1 cellular context compared by ENCODE assay signal in the genomic region with DNA sequence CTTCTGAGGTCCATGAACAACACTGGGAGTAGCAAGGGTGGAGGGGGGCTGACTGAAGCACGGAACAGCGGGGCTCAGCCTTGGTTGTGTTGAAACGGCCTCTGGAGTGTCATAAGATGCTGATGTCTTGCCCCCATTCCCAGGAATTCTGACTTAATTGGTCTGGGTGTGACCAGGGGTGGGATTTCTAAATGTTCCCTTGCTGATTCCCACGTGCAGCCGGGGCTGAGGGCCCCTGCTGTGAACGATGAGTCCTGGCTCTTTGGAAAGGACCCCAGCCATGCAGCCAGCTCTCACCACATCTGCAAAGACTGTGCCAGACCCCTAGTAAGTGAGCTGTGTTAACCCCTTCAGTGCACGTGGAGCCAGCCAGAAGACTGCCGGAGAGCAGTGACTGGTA.
TF ChIP-seq lines count a peak whose summit lies in the region.

No MANE protein-coding gene starts in this region.

TF ChIP-seq in GM23338, 12 proteins besides CTCF, POLR2A, EP300 and RAD21 (continued from another document):
- TF ChIP-seq, protein P1, sequence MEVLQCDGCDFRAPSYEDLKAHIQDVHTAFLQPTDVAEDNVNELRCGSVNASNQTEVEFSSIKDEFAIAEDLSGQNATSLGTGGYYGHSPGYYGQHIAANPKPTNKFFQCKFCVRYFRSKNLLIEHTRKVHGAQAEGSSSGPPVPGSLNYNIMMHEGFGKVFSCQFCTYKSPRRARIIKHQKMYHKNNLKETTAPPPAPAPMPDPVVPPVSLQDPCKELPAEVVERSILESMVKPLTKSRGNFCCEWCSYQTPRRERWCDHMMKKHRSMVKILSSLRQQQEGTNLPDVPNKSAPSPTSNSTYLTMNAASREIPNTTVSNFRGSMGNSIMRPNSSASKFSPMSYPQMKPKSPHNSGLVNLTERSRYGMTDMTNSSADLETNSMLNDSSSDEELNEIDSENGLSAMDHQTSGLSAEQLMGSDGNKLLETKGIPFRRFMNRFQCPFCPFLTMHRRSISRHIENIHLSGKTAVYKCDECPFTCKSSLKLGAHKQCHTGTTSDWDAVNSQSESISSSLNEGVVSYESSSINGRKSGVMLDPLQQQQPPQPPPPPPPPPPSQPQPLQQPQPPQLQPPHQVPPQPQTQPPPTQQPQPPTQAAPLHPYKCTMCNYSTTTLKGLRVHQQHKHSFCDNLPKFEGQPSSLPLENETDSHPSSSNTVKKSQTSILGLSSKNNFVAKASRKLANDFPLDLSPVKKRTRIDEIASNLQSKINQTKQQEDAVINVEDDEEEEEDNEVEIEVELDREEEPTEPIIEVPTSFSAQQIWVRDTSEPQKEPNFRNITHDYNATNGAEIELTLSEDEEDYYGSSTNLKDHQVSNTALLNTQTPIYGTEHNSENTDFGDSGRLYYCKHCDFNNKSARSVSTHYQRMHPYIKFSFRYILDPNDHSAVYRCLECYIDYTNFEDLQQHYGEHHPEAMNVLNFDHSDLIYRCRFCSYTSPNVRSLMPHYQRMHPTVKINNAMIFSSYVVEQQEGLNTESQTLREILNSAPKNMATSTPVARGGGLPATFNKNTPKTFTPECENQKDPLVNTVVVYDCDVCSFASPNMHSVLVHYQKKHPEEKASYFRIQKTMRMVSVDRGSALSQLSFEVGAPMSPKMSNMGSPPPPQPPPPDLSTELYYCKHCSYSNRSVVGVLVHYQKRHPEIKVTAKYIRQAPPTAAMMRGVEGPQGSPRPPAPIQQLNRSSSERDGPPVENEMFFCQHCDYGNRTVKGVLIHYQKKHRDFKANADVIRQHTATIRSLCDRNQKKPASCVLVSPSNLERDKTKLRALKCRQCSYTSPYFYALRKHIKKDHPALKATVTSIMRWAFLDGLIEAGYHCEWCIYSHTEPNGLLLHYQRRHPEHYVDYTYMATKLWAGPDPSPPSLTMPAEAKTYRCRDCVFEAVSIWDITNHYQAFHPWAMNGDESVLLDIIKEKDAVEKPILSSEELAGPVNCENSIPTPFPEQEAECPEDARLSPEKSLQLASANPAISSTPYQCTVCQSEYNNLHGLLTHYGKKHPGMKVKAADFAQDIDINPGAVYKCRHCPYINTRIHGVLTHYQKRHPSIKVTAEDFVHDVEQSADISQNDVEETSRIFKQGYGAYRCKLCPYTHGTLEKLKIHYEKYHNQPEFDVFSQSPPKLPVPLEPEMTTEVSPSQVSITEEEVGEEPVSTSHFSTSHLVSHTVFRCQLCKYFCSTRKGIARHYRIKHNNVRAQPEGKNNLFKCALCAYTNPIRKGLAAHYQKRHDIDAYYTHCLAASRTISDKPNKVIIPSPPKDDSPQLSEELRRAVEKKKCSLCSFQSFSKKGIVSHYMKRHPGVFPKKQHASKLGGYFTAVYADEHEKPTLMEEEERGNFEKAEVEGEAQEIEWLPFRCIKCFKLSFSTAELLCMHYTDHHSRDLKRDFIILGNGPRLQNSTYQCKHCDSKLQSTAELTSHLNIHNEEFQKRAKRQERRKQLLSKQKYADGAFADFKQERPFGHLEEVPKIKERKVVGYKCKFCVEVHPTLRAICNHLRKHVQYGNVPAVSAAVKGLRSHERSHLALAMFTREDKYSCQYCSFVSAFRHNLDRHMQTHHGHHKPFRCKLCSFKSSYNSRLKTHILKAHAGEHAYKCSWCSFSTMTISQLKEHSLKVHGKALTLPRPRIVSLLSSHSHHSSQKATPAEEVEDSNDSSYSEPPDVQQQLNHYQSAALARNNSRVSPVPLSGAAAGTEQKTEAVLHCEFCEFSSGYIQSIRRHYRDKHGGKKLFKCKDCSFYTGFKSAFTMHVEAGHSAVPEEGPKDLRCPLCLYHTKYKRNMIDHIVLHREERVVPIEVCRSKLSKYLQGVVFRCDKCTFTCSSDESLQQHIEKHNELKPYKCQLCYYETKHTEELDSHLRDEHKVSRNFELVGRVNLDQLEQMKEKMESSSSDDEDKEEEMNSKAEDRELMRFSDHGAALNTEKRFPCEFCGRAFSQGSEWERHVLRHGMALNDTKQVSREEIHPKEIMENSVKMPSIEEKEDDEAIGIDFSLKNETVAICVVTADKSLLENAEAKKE (CRISPR knock-in tag; IDR thresholded peaks at IDR 0.05), result no peak
- TF ChIP-seq ZNF114 (CRISPR knock-in tag; IDR thresholded peaks at IDR 0.05) (no peak), CREB1 (CRISPR knock-in tag; IDR thresholded peaks at IDR 0.05; ENCODE audit: low read depth) (no peak), REST (IDR thresholded peaks at IDR 0.05; ENCODE audit: unreplicated experiment) (no peak), EZH2 (IDR thresholded peaks at IDR 0.05; ENCODE audit: low read depth, unreplicated experiment) (no peak), ZNF331 (CRISPR knock-in tag; IDR thresholded peaks at IDR 0.05; ENCODE audit: low read depth) (no peak), NANOG (IDR thresholded peaks at IDR 0.05; ENCODE audit: borderline replicate concordance) (no peak), ETS1 (IDR thresholded peaks at IDR 0.05) (no peak)
